ENCODE assay signal across 8 cellular contexts in genomic region chr22:39661842-39662676, GRCh38.
DNase-seq lines count a peak whose midpoint lies in the region; ATAC-seq and TF ChIP-seq lines count a peak whose summit lies in the region.

No MANE protein-coding gene starts in this region.

- peak overlapping the region; percentile 14; the same call in 1 of the 2 replicates for H3K14ac ChIP-seq in H9 (ENCODE audit: insufficient read depth, low read length)

- no peak overlapping the region for H3K4me3 ChIP-seq in epithelial cell of esophagus (ENCODE audit: low read length)

- no peak overlapping the region for H2BK15ac ChIP-seq in H9 (ENCODE audit: low read depth, low read length)

- H3K4me1 ChIP-seq in H9 (ENCODE audit: insufficient read depth, low read length), result no peaks in the 10 kb centered on the region; the same call in 1 of the 2 replicates

- no peak overlapping the region for H2AK5ac ChIP-seq in H9 (ENCODE audit: insufficient read length, low read length)

- H3K23ac ChIP-seq in H9 (ENCODE audit: insufficient read length, low read depth, low read length), result no peak overlapping the region

- H4K5ac ChIP-seq in H9 (ENCODE audit: insufficient read length, low read depth, low read length), result no peak overlapping the region

- no peak overlapping the region for H2AFZ ChIP-seq in H9 (ENCODE audit: low read length)

- no peak overlapping the region for H3K27ac ChIP-seq in H9 (ENCODE audit: insufficient read length, low read depth, low read length)

- no peaks in the 10 kb centered on the region for H3K9me3 ChIP-seq in H9 (ENCODE audit: control insufficient read depth, low read depth, low read length)

- no peak overlapping the region for H3T11ph ChIP-seq in H9 (ENCODE audit: low read length)

- H2BK12ac ChIP-seq in H9 (ENCODE audit: insufficient read length, low read depth, low read length), result no peak overlapping the region

- peaks cover 2% of the 10 kb centered on the region for H4K20me1 ChIP-seq in H9 (ENCODE audit: control insufficient read depth, insufficient read depth, insufficient read length)

- H3K4me3 Mint-ChIP-seq in H9, result peak overlapping the region; percentile 61 to 82

- H3K79me1 ChIP-seq in H9 (ENCODE audit: insufficient read depth, low read depth, low read length, poor library complexity, severe bottlenecking), result no peaks in the 10 kb centered on the region

- H3K27me3 Mint-ChIP-seq in H9 (ENCODE audit: low read depth), result peaks cover 62% of the 10 kb centered on the region

- H3K4ac ChIP-seq in H9 (ENCODE audit: low read depth, low read length), result no peak overlapping the region

- H3K27ac Mint-ChIP-seq in H9, result no peak overlapping the region

- H3K23me2 ChIP-seq in H9 (ENCODE audit: insufficient read length, low read depth, low read length, poor library complexity, severe bottlenecking), result peaks cover 10% of the 10 kb centered on the region

- H3K56ac ChIP-seq in H9 (ENCODE audit: insufficient read length, low read depth, low read length), result no peak overlapping the region

- no CpG with 5 or more reads among the region's 77 CpGs for WGBS in H9 (ENCODE audit: extremely low coverage, insufficient read length, low lambda C conversion rate)

- H4K91ac ChIP-seq in H9 (ENCODE audit: insufficient read length, low read depth, low read length), result no peak overlapping the region

- peak overlapping the region; percentile 60 for H3K4me2 ChIP-seq in H9 (ENCODE audit: insufficient read depth, insufficient read length, low read length)

- H3K79me2 ChIP-seq in H9 (ENCODE audit: insufficient read depth, low read length), result no peaks in the 10 kb centered on the region

- H2BK120ac ChIP-seq in H9 (ENCODE audit: low read depth, low read length, poor library complexity, severe bottlenecking), result no peak overlapping the region

- H3K18ac ChIP-seq in H9 (ENCODE audit: insufficient read length, low read depth, low read length), result no peak overlapping the region

- H4K8ac ChIP-seq in H9 (replicated peaks; ENCODE audit: insufficient read length, low read depth, low read length), result no peak overlapping the region

- no peak overlapping the region for H2BK20ac ChIP-seq in H9 (ENCODE audit: low read depth, low read length, poor library complexity, severe bottlenecking)

- peaks cover 4% of the 10 kb centered on the region; the same call in 1 of the 2 replicates for H3K27me3 ChIP-seq in H9 (ENCODE audit: insufficient read depth, low read length)

- H2BK5ac ChIP-seq in H9 (ENCODE audit: insufficient read length, low read length), result no peak overlapping the region

- H3K36me3 Mint-ChIP-seq in H9 (ENCODE audit: insufficient read depth in 1 of 3, low read depth in 3 of 3), result no peaks in the 10 kb centered on the region; a peak in 1 of 7 replicates

- H3K4me1 Mint-ChIP-seq in H9, result peaks cover 24 to 28% of the 10 kb centered on the region in 2 experiments

- no peak overlapping the region for H3K9ac ChIP-seq in H9 (ENCODE audit: extremely low read depth, insufficient read length, low read length)

- TF ChIP-seq CTCF in H9 (conservative IDR thresholded peaks at IDR 0.05), result no peak
- TF ChIP-seq CTCF in epithelial cell of esophagus (IDR thresholded peaks at IDR 0.05; ENCODE audit: insufficient read depth, low read depth, low read length, missing control alignments), result no peak

- DNase-seq in H9 (peak; percentile 98), epithelial cell of esophagus (ENCODE audit: low read depth) (peak; percentile 31), GF-D8 (lab: John Stamatoyannopoulos, UW) (no peak), hypothalamus (lab: John Stamatoyannopoulos, UW) (no peak)
- DNase-seq in activated CD4-positive, alpha-beta T cell treated with anti-CD3 and anti-CD28 coated beads, Interleukin-2, amount 50 U/mL, for 48 hours, result peak; percentile 85 to 87
- DNase-seq in stimulated activated CD4-positive, alpha-beta T cell treated with anti-CD3 and anti-CD28 coated beads, Interleukin-4, amount 100 ng/mL, for 24 hours, result peak; percentile 77

- ATAC-seq in GM19463 (IDR thresholded peaks at IDR 0.05; ENCODE audit: unreplicated experiment) (no peak), GM18909 (IDR thresholded peaks at IDR 0.05; ENCODE audit: poor library complexity, unreplicated experiment) (no peak)

- no peaks in the 10 kb centered on the region for H3K9me3 Mint-ChIP-seq in H9

Comparison
In these comparisons a context has a peak if more than half of its experiments do, and no peak if none do; other contexts are left out.
1. DNase-seq: peak in H9 (single experiment), activated CD4-positive, alpha-beta T cell treated with anti-CD3 and anti-CD28 coated beads, Interleukin-2, amount 50 U/mL, for 48 hours (2 of 2), epithelial cell of esophagus (single experiment) and stimulated activated CD4-positive, alpha-beta T cell treated with anti-CD3 and anti-CD28 coated beads, Interleukin-4, amount 100 ng/mL, for 24 hours (single experiment); none in GF-D8 (single experiment) and hypothalamus (0 of 51).